In genomic region chr2:159226059-159226461, GRCh38 we compare ENCODE assay signal across 9 cellular contexts.
DNase-seq lines count a peak whose midpoint lies in the region; ATAC-seq and TF ChIP-seq lines count a peak whose summit lies in the region.
"Had no signal": no experiment of that assay in that cellular context is flagged by ENCODE, and none has a peak within 500 bp of the region (broad histone marks: within the 10 kb centered on the region; RNA-seq: fewer than 3 reads in every experiment).

No MANE protein-coding gene starts in this region.

- H2AFZ ChIP-seq in neural progenitor cell (replicated peaks), result no peak overlapping the region

- peaks cover 43% of the 10 kb centered on the region for H3K4me1 Mint-ChIP-seq in neural progenitor cell

- no peak for TF ChIP-seq CTCF in neural progenitor cell (IDR thresholded peaks at IDR 0.05)

- peaks cover 44% of the 10 kb centered on the region for H3K36me3 Mint-ChIP-seq in neural progenitor cell

- H3K9me3 ChIP-seq in adipocyte (ENCODE audit: control insufficient read depth, low read length) (no peaks in the 10 kb centered on the region), neural progenitor cell (ENCODE audit: low read depth) (no peaks in the 10 kb centered on the region)

- H3K4me3 ChIP-seq in adipocyte (ENCODE audit: low read length) (no peak overlapping the region), neural progenitor cell (no peak overlapping the region)

- H3K9me3 Mint-ChIP-seq in neural progenitor cell, result no peaks in the 10 kb centered on the region

- H3K4me1 ChIP-seq in adipocyte (ENCODE audit: control insufficient read depth, insufficient read depth, low read length) (peaks cover 11% of the 10 kb centered on the region), neural progenitor cell (peaks cover 14% of the 10 kb centered on the region)

- H3K27me3 ChIP-seq in adipocyte (replicated peaks; ENCODE audit: control insufficient read depth, insufficient read depth, low read length), result no peaks in the 10 kb centered on the region
- H3K27me3 ChIP-seq in neural progenitor cell, result no peaks in the 10 kb centered on the region

- H3K27me3 Mint-ChIP-seq in neural progenitor cell (ENCODE audit: insufficient read depth, low read depth), result peaks cover 4% of the 10 kb centered on the region

- no peak overlapping the region for H3K4me2 ChIP-seq in neural progenitor cell

- no peak overlapping the region for H3K27ac ChIP-seq in neural progenitor cell
- H3K27ac ChIP-seq: VCaP had no signal

- peak overlapping the region; percentile 82 for H3K27ac Mint-ChIP-seq in neural progenitor cell

- no peaks in the 10 kb centered on the region for H4K20me1 ChIP-seq in neural progenitor cell (ENCODE audit: low read depth)

- no peak overlapping the region for H3K4me3 Mint-ChIP-seq in neural progenitor cell

- no peaks in the 10 kb centered on the region for H3K79me2 ChIP-seq in neural progenitor cell (ENCODE audit: low read depth)

- no peak for ATAC-seq in GM21367 (IDR thresholded peaks at IDR 0.05; ENCODE audit: unreplicated experiment)

- H3K9ac ChIP-seq in adipocyte (ENCODE audit: low read length) (no peak overlapping the region), neural progenitor cell (no peak overlapping the region)

- DNase-seq in activated gamma-delta T cell treated with Interleukin-2 at 50 U/mL for 16 hours (peak; percentile 28), activated gamma-delta T cell (lab: John Stamatoyannopoulos, UW) (no peak), KG1 (lab: John Stamatoyannopoulos, UW) (peak; percentile 9), adipocyte (ENCODE audit: low read depth) (peak; percentile 47), neural progenitor cell (ENCODE audit: low spot score) (no peak), DMS 273 treated with DMSO at 0.1 percent for 48 hours (lab: John Stamatoyannopoulos, UW) (no peak), anterior cingulate cortex (lab: John Stamatoyannopoulos, UW) (no peak)

- H3F3A ChIP-seq in neural progenitor cell (ENCODE audit: low read depth), result no peaks in the 10 kb centered on the region

- H3K36me3 ChIP-seq in adipocyte (ENCODE audit: control insufficient read depth, insufficient read depth, low read length, severe bottlenecking), result peaks cover 68% of the 10 kb centered on the region
- H3K36me3 ChIP-seq in neural progenitor cell, result no peaks in the 10 kb centered on the region

Comparison
In these comparisons a context has a peak if more than half of its experiments do, and no peak if none do; other contexts are left out.
1. DNase-seq: peak in activated gamma-delta T cell treated with Interleukin-2 at 50 U/mL for 16 hours (single experiment), KG1 (single experiment) and adipocyte (single experiment); none in activated gamma-delta T cell (single experiment), neural progenitor cell (single experiment), DMS 273 treated with DMSO at 0.1 percent for 48 hours (single experiment) and anterior cingulate cortex (0 of 58).